In genomic region chr11:102361100-102362021, GRCh38 we compare ENCODE assay signal across 10 cellular contexts. TPM values are rescaled to one million over a fixed set of nuclear protein-coding genes. Genes with fewer than 3 reads are reported as not detected.
A peak's percentile ranks its signal among the peaks of the same experiment; 100 is the strongest.
DNase-seq lines count a peak whose midpoint lies in the region; ATAC-seq and TF ChIP-seq lines count a peak whose summit lies in the region.
"Had no signal": no experiment of that assay in that cellular context is flagged by ENCODE, and none has a peak within 500 bp of the region (broad histone marks: within the 10 kb centered on the region; RNA-seq: fewer than 3 reads in every experiment).

No MANE protein-coding gene starts in this region.

- H3F3A ChIP-seq in Loucy (ENCODE audit: low read depth), result peaks cover 16% of the 10 kb centered on the region; the same call in 1 of the 2 replicates

- peak overlapping the region; percentile 17 for H3K9ac ChIP-seq in Loucy (ENCODE audit: low read depth, low read length, poor library complexity, severe bottlenecking)

- H2AFZ ChIP-seq in Loucy (ENCODE audit: low read length), result no peak overlapping the region

- peaks cover 44% of the 10 kb centered on the region for H3K36me3 ChIP-seq in Loucy (ENCODE audit: insufficient read depth, low read length)

- H3K9me3 Mint-ChIP-seq in endothelial cell (ENCODE audit: unreplicated experiment), result no peaks in the 10 kb centered on the region

- peaks cover 13% of the 10 kb centered on the region for H4K20me1 ChIP-seq in Loucy (ENCODE audit: insufficient read depth, low read length, poor library complexity, severe bottlenecking)

- H3K4me1 ChIP-seq in Loucy (ENCODE audit: insufficient read depth, low read length, poor library complexity, severe bottlenecking), result peaks cover 33% of the 10 kb centered on the region

- no peak overlapping the region for H3K27ac Mint-ChIP-seq in endothelial cell (ENCODE audit: unreplicated experiment)

- peak overlapping the region; percentile 7 for H3K4me3 Mint-ChIP-seq in endothelial cell (ENCODE audit: unreplicated experiment)

- H3K79me2 ChIP-seq in Loucy (ENCODE audit: insufficient read depth, low read length), result peaks cover 18% of the 10 kb centered on the region

- DNase-seq in endothelial cell (ENCODE audit: low spot score) (no peak), AG08395 (ENCODE audit: low spot score) (no peak), GDM1 (lab: John Stamatoyannopoulos, UW) (no peak), NCI-H146 (lab: John Stamatoyannopoulos, UW) (no peak)
- DNase-seq: pancreas, upper lobe of left lung had no signal

- peak overlapping the region; percentile 46 for H3K4me3 ChIP-seq in Loucy (ENCODE audit: low read length, poor library complexity, severe bottlenecking)
- H3K4me3 ChIP-seq: pancreas, upper lobe of left lung had no signal

- no peaks in the 10 kb centered on the region for H3K27me3 ChIP-seq in Loucy (ENCODE audit: insufficient read depth, low read length, poor library complexity, severe bottlenecking)
- H3K27me3 ChIP-seq: pancreas, upper lobe of left lung had no signal

- H3K9me2 ChIP-seq in Loucy (replicated peaks; ENCODE audit: low read depth, low read length), result no peaks in the 10 kb centered on the region

- peaks cover 2% of the 10 kb centered on the region for H3K27me3 Mint-ChIP-seq in endothelial cell (ENCODE audit: unreplicated experiment)

- H3K4me2 ChIP-seq in Loucy (ENCODE audit: low read depth, low read length, poor library complexity, severe bottlenecking), result peak overlapping the region; percentile 73

- peaks cover 6% of the 10 kb centered on the region for H3K4me1 Mint-ChIP-seq in endothelial cell (ENCODE audit: unreplicated experiment)

- TF ChIP-seq CTCF in Loucy (conservative IDR thresholded peaks at IDR 0.05; ENCODE audit: low read length), result no peak
- TF ChIP-seq CTCF in endothelial cell (IDR thresholded peaks at IDR 0.05; ENCODE audit: unreplicated experiment), result no peak

- H3K36me3 Mint-ChIP-seq in endothelial cell (ENCODE audit: low read depth, unreplicated experiment), result peaks cover 33% of the 10 kb centered on the region

- ATAC-seq in GM18498 (IDR thresholded peaks at IDR 0.05; ENCODE audit: unreplicated experiment) (peak; percentile 86), GM21723 (IDR thresholded peaks at IDR 0.05; ENCODE audit: unreplicated experiment) (peak; percentile 69), HG03439 (IDR thresholded peaks at IDR 0.05; ENCODE audit: unreplicated experiment) (no peak)

- H3K9me3 ChIP-seq in Loucy (ENCODE audit: insufficient read depth, low read depth, low read length), result peaks cover 6% of the 10 kb centered on the region; the same call in 1 of the 2 replicates
- H3K9me3 ChIP-seq: pancreas, upper lobe of left lung had no signal

RNA-seq across cellular contexts. Expression of gene BIRC2, which starts 14.3 kb away (rescaled TPM):
- total RNA-seq in endothelial cell (ENCODE audit: unreplicated experiment), result 53.1 TPM

RNA-seq across cellular contexts. Expression of gene BIRC3, which starts 44.1 kb away (rescaled TPM):
- total RNA-seq in endothelial cell (ENCODE audit: unreplicated experiment), result 0.08 TPM
